Comparison of ENCODE assay signal across 12 cellular contexts in genomic region chr3:186609247-186609868, GRCh38. TPM values are rescaled to one million over a fixed set of nuclear protein-coding genes. Genes with fewer than 3 reads are reported as not detected.
DNase-seq lines count a peak whose midpoint lies in the region; FAIRE-seq and TF ChIP-seq lines count a peak whose summit lies in the region.
"Had no signal": no experiment of that assay in that cellular context is flagged by ENCODE, and none has a peak within 500 bp of the region (broad histone marks: within the 10 kb centered on the region; RNA-seq: fewer than 3 reads in every experiment).

No MANE protein-coding gene starts in this region.

- no peak overlapping the region for H3K4me2 ChIP-seq in hepatocyte

- H2AFZ ChIP-seq in hepatocyte: no peak overlapping the region

- no peaks in the 10 kb centered on the region for H3K79me2 ChIP-seq in hepatocyte

- H3K4me1 ChIP-seq in hepatocyte (ENCODE audit: insufficient read depth) (peaks cover 9% of the 10 kb centered on the region), vagina (no peaks in the 10 kb centered on the region)
- H3K4me1 ChIP-seq: sigmoid colon had no signal

- no peak overlapping the region for H3K4me3 Mint-ChIP-seq in type B pancreatic cell

- H3K27ac Mint-ChIP-seq in type B pancreatic cell: no peak overlapping the region

- POLR2A ChIA-PET in BJ (lab: Charles Lee): no interaction called here

- no peaks in the 10 kb centered on the region for H4K20me1 ChIP-seq in hepatocyte (ENCODE audit: insufficient read depth, poor library complexity, severe bottlenecking)

- intact Hi-C loops in vagina (cut with DNase I): no loop called here

- H3K27ac ChIP-seq in hepatocyte: no peak overlapping the region
- no peak overlapping the region for H3K27ac ChIP-seq in vagina
- H3K27ac ChIP-seq: sigmoid colon had no signal

- H3K9me2 ChIP-seq in hepatocyte (replicated peaks; ENCODE audit: insufficient read depth): no peaks in the 10 kb centered on the region

- no peaks in the 10 kb centered on the region for H3K9me3 Mint-ChIP-seq in type B pancreatic cell

- peaks cover 38% of the 10 kb centered on the region for H3K27me3 Mint-ChIP-seq in type B pancreatic cell

- H3K4me1 Mint-ChIP-seq in type B pancreatic cell (ENCODE audit: unreplicated experiment): no peaks in the 10 kb centered on the region

- H3K9me3 ChIP-seq in hepatocyte (ENCODE audit: low read depth) (no peaks in the 10 kb centered on the region), vagina (no peaks in the 10 kb centered on the region)
- H3K9me3 ChIP-seq: sigmoid colon had no signal

- TF ChIP-seq POLR2A in vagina (IDR thresholded peaks at IDR 0.05): no peak

- H3K4me3 ChIP-seq in BJ (ENCODE audit: low read depth, low read length) (no peak overlapping the region), hepatocyte (no peak overlapping the region), vagina (no peak overlapping the region)
- H3K4me3 ChIP-seq: sigmoid colon had no signal

- WGBS in hepatocyte (ENCODE audit: low lambda C conversion rate, missing lambda C conversion rate): 97% methylated on average over 8 of the region's 8 CpGs

- H3K36me3 ChIP-seq in BJ (ENCODE audit: control insufficient read depth, insufficient read depth, low read length) (no peaks in the 10 kb centered on the region), hepatocyte (replicated peaks; ENCODE audit: insufficient read depth, low read depth) (no peaks in the 10 kb centered on the region), vagina (no peaks in the 10 kb centered on the region)
- H3K36me3 ChIP-seq: sigmoid colon had no signal

- peaks cover 3% of the 10 kb centered on the region; the same call in 1 of the 2 replicates for H3K27me3 ChIP-seq in BJ (ENCODE audit: control insufficient read depth, insufficient read depth, low read length)
- H3K27me3 ChIP-seq in hepatocyte: no peaks in the 10 kb centered on the region
- H3K27me3 ChIP-seq in vagina: no peaks in the 10 kb centered on the region

- TF ChIP-seq CTCF in BJ (IDR thresholded peaks at IDR 0.05; ENCODE audit: insufficient read depth, low read depth, low read length): peak; percentile 24; the same call in 1 of the 2 replicates
- peak; percentile 27 for TF ChIP-seq CTCF in hepatocyte (IDR thresholded peaks at IDR 0.05; ENCODE audit: poor library complexity)
- no peak for TF ChIP-seq CTCF in type B pancreatic cell (conservative IDR thresholded peaks at IDR 0.05)
- no peak for TF ChIP-seq CTCF in vagina (IDR thresholded peaks at IDR 0.05)

- DNase-seq in BJ (ENCODE audit: low read depth) (no peak), GM18507 (ENCODE audit: extremely low spot score, insufficient read length, low read depth) (peak; percentile 11), RPMI7951 (ENCODE audit: low read depth) (peak; percentile 34), hepatocyte (ENCODE audit: low spot score) (no peak), type B pancreatic cell (ENCODE audit: extremely low spot score, unreplicated experiment) (no peak), vagina (ENCODE audit: extremely low spot score in 2 of 2) (no peak)
- DNase-seq in activated CD8-positive, alpha-beta memory T cell treated with anti-CD3 and anti-CD28 coated beads for 24 hours: no peak
- DNase-seq in stimulated activated CD4-positive, alpha-beta T cell treated with anti-CD3 and anti-CD28 coated beads, Interleukin-2, amount 100 ng/mL, for 24 hours: no peak
- DNase-seq: activated CD4-positive, alpha-beta T cell treated with anti-CD3 and anti-CD28 coated beads for 48 hours; NCI-H187; sigmoid colon had no signal

- H3K36me3 Mint-ChIP-seq in type B pancreatic cell: no peaks in the 10 kb centered on the region

- peak; percentile 26 for FAIRE-seq in GM18507 (lab: Jason Lieb, UNC)

- CTCF ChIA-PET in BJ (lab: Yijun Ruan, JAX): interaction anchor here (0.8 to 14.1 kb wide), 3 partner anchors 19 to 350 kb away, joined by 3 to 196 read pairs (median 6); no protein-coding TSS in a partner anchor

RNA-seq across cellular contexts. Expression of gene AHSG, which starts 3.5 kb away (rescaled TPM):
- not detected in 2 replicates for polyA plus RNA-seq in BJ (2011; rRNA removed)
- not detected in 2 replicates for polyA minus RNA-seq in BJ (2011; rRNA and poly(A)+ RNA removed)
- total RNA-seq in RPMI7951 (2014; rRNA removed; shearing (Covaris generic)): not detected in 2 replicates
- 559 and 660 TPM in 2 replicates for total RNA-seq in hepatocyte
- polyA plus RNA-seq in hepatocyte: 328 and 568 TPM in 2 replicates
- 0.27 and 0.74 TPM in 2 replicates for total RNA-seq in type B pancreatic cell (ENCODE audit: low replicate concordance)
- total RNA-seq in vagina: not detected
- total RNA-seq: sigmoid colon, subcutaneous adipose tissue had no signal

RNA-seq across cellular contexts. Expression of gene FETUB, which starts 30.8 kb away (rescaled TPM):
- not detected in 2 replicates for polyA plus RNA-seq in BJ (2011; rRNA removed)
- polyA minus RNA-seq in BJ (2011; rRNA and poly(A)+ RNA removed): not detected in 2 replicates
- not detected in 2 replicates for total RNA-seq in RPMI7951 (2014; rRNA removed; shearing (Covaris generic))
- total RNA-seq in hepatocyte: 5.7 and 7.2 TPM in 2 replicates
- polyA plus RNA-seq in hepatocyte: 3.2 and 5.8 TPM in 2 replicates
- not detected in 2 replicates for total RNA-seq in type B pancreatic cell (ENCODE audit: low replicate concordance)
- 3.7 TPM for total RNA-seq in vagina
- total RNA-seq: sigmoid colon, subcutaneous adipose tissue had no signal

RNA-seq across cellular contexts. Expression of gene DNAJB11, which starts 38.8 kb away (rescaled TPM):
- polyA plus RNA-seq in BJ (2011; rRNA removed): 26.2 and 47.7 TPM in 2 replicates
- polyA minus RNA-seq in BJ (2011; rRNA and poly(A)+ RNA removed): 9.1 and 9.3 TPM in 2 replicates
- 80.0 and 94.7 TPM in 2 replicates for total RNA-seq in RPMI7951 (2014; rRNA removed; shearing (Covaris generic))
- 103 and 115 TPM in 2 replicates for total RNA-seq in hepatocyte
- polyA plus RNA-seq in hepatocyte: 148 and 149 TPM in 2 replicates
- 63.4 and 68.5 TPM in 2 replicates for total RNA-seq in type B pancreatic cell (ENCODE audit: low replicate concordance)
- total RNA-seq in vagina: 34.6 TPM

RNA-seq across cellular contexts. Expression of gene TBCCD1, which starts 42.2 kb away (rescaled TPM):
- polyA plus RNA-seq in BJ (2011; rRNA removed) (8.3 and 13.2 TPM in 2 replicates), hepatocyte (13.5 and 14.9 TPM in 2 replicates)
- 7.7 and 7.8 TPM in 2 replicates for polyA minus RNA-seq in BJ (2011; rRNA and poly(A)+ RNA removed)
- total RNA-seq in RPMI7951 (2014; rRNA removed; shearing (Covaris generic)): 18.1 and 22.6 TPM in 2 replicates
- total RNA-seq in hepatocyte (13.1 and 13.4 TPM in 2 replicates), type B pancreatic cell (ENCODE audit: low replicate concordance) (11.0 and 16.6 TPM in 2 replicates), vagina (10.6 TPM)

RNA-seq across cellular contexts. Expression of gene HRG, which starts 56.5 kb away (rescaled TPM):
- not detected in 2 replicates for polyA plus RNA-seq in BJ (2011; rRNA removed)
- polyA minus RNA-seq in BJ (2011; rRNA and poly(A)+ RNA removed): not detected in 2 replicates
- not detected in 2 replicates for total RNA-seq in RPMI7951 (2014; rRNA removed; shearing (Covaris generic))
- total RNA-seq in hepatocyte: 1.7 and 3.8 TPM in 2 replicates
- polyA plus RNA-seq in hepatocyte: 2.1 and 5.7 TPM in 2 replicates
- not detected in 2 replicates for total RNA-seq in type B pancreatic cell (ENCODE audit: low replicate concordance)
- 0.25 TPM for total RNA-seq in vagina
- total RNA-seq: sigmoid colon, subcutaneous adipose tissue had no signal

Comparison
In these comparisons a context has a peak if more than half of its experiments do, and no peak if none do; other contexts are left out.
1. DNase-seq: peak in GM18507 (single experiment) and RPMI7951 (single experiment); none in BJ (single experiment), hepatocyte (single experiment), type B pancreatic cell (single experiment), activated CD8-positive, alpha-beta memory T cell treated with anti-CD3 and anti-CD28 coated beads for 24 hours (single experiment), vagina (0 of 2) and stimulated activated CD4-positive, alpha-beta T cell treated with anti-CD3 and anti-CD28 coated beads, Interleukin-2, amount 100 ng/mL, for 24 hours (0 of 2).
2. CTCF ChIP-seq: peak in BJ (single experiment) and hepatocyte (single experiment); none in type B pancreatic cell (single experiment) and vagina (0 of 3).
3. RNA of gene AHSG, which starts 3.5 kb away (total RNA-seq): 559 to 660 TPM in hepatocyte; 0.27 to 0.74 TPM in type B pancreatic cell, not detected in RPMI7951 and not detected in vagina (single experiment); every median in the first group is over 100 times any median in the second.